ENCODE assay signal across 15 cellular contexts in genomic region chr7:7104971-7105370, GRCh38.
DNase-seq lines count a peak whose midpoint lies in the region; ATAC-seq, FAIRE-seq and TF ChIP-seq lines count a peak whose summit lies in the region.
"Had no signal": no experiment of that assay in that cellular context is flagged by ENCODE, and none has a peak within 500 bp of the region (broad histone marks: within the 10 kb centered on the region; RNA-seq: fewer than 3 reads in every experiment).

No MANE protein-coding gene starts in this region.

- H3K27ac Mint-ChIP-seq in CD4-positive, alpha-beta T cell: peak overlapping the region; percentile 41
- peak overlapping the region; percentile 43 to 80 for H3K27ac Mint-ChIP-seq in T-cell

- H3K4me3 Mint-ChIP-seq in CD4-positive, alpha-beta T cell: peak overlapping the region; percentile 60
- H3K4me3 Mint-ChIP-seq in T-cell: peak overlapping the region in 1 of 3 donors; percentile 11

- H3K36me3 Mint-ChIP-seq in CD4-positive, alpha-beta T cell (ENCODE audit: low read depth): peaks cover 1% of the 10 kb centered on the region
- H3K36me3 Mint-ChIP-seq in T-cell: peaks cover 2% of the 10 kb centered on the region

- no peaks in the 10 kb centered on the region for H3K9me3 Mint-ChIP-seq in CD4-positive, alpha-beta T cell
- H3K9me3 Mint-ChIP-seq in T-cell: peaks cover 0 to 5% (median 3%) of the 10 kb centered on the region in 3 donors

- no peak for TF ChIP-seq CTCF in CD4-positive, alpha-beta T cell (IDR thresholded peaks at IDR 0.05)
- no peak for TF ChIP-seq CTCF in D721Med (IDR thresholded peaks at IDR 0.05; ENCODE audit: insufficient read depth, missing control alignments)

- no peak overlapping the region for H3K27ac ChIP-seq in CD4-positive, alpha-beta T cell (ENCODE audit: low read depth, low read length)
- no peak overlapping the region for H3K27ac ChIP-seq in iPS-20b (ENCODE audit: low read length)

- FAIRE-seq in D721Med (lab: Jason Lieb, UNC): no peak

- H3K4me1 Mint-ChIP-seq in CD4-positive, alpha-beta T cell (ENCODE audit: low read depth): peaks cover 29% of the 10 kb centered on the region
- H3K4me1 Mint-ChIP-seq in T-cell: peaks cover 22 to 27% (median 25%) of the 10 kb centered on the region in 3 donors

- intact Hi-C loops in CD4-positive, alpha-beta T cell (cut with DNase I, micrococcal nuclease): loop anchor here (1.0 to 10.0 kb wide), 9 partner anchors 50 to 1192 kb away; partner anchors contain the start of gene C1GALT1 (in 1 of the 2)

- no peak for ATAC-seq in CD4-positive, alpha-beta T cell (ENCODE audit: poor library complexity)
- ATAC-seq in T-cell (replicated peaks in 1 of 4): no peak
- ATAC-seq: PC-3 had no signal

- CTCF ChIA-PET in CD4-positive, alpha-beta T cell (lab: Charles Lee): interaction anchor here (1.3 kb wide), 1 partner anchor 436 kb away, joined by 6 read pairs; no protein-coding TSS in a partner anchor
- CTCF ChIA-PET in T-cell (lab: Charles Lee): interaction anchor here (0.6 to 1.4 kb wide), 15 partner anchors 8 to 576 kb away, joined by 3 to 9 read pairs (median 4); partner anchors contain the start of gene C1GALT1 (in 1 of the 2)

- H3K4me3 ChIP-seq in iPS-20b (ENCODE audit: low read length): no peak overlapping the region

- H3K36me3 ChIP-seq in iPS-20b (ENCODE audit: insufficient read depth, low read depth, low read length): no peaks in the 10 kb centered on the region
- H3K36me3 ChIP-seq: BE2C had no signal

- no peaks in the 10 kb centered on the region for H3K27me3 ChIP-seq in CD4-positive, alpha-beta T cell (ENCODE audit: control insufficient read depth, insufficient read depth, low read length)
- no peaks in the 10 kb centered on the region for H3K27me3 ChIP-seq in iPS-20b (ENCODE audit: insufficient read depth, low read length)
- H3K27me3 ChIP-seq: BE2C had no signal

- peak overlapping the region; percentile 40; the same call in 1 of the 2 replicates for H3K9ac ChIP-seq in iPS-20b (ENCODE audit: low read depth, low read length)

- H3K27me3 Mint-ChIP-seq in CD4-positive, alpha-beta T cell: no peaks in the 10 kb centered on the region
- no peaks in the 10 kb centered on the region for H3K27me3 Mint-ChIP-seq in T-cell

- H3K9me3 ChIP-seq in CD4-positive, alpha-beta T cell (ENCODE audit: control insufficient read depth, low read length): peaks cover 8% of the 10 kb centered on the region
- H3K9me3 ChIP-seq in iPS-20b (ENCODE audit: insufficient read depth, low read depth, low read length): peaks cover 13% of the 10 kb centered on the region; the same call in 1 of the 2 replicates
- H3K9me3 ChIP-seq: BE2C had no signal

- no peak for DNase-seq in CD4-positive, alpha-beta T cell
- DNase-seq in ELF-1 (ENCODE audit: low read depth, low spot score) (peak; percentile 64), T-cell (no peak), GDM1 (lab: John Stamatoyannopoulos, UW) (no peak), D721Med (ENCODE audit: insufficient read length, low spot score) (no peak), LoVo (ENCODE audit: low spot score) (no peak)
- DNase-seq: ACHN, BE2C, EL, HCEC 1CT, IMR-90, NCI-H2107, NCI-H69, PC-3 had no signal

- POLR2A ChIA-PET in CD4-positive, alpha-beta T cell (lab: Charles Lee): interaction anchor here (1.2 to 6.0 kb wide), 7 partner anchors 10 to 535 kb away, joined by 4 to 103 read pairs (median 6); partner anchors contain the start of genes C1GALT1 and UMAD1
- POLR2A ChIA-PET in T-cell (lab: Charles Lee): interaction anchor here in 1 of 2 donors (1.7 kb wide), 1 partner anchor 77 kb away, joined by 6 read pairs; no protein-coding TSS in a partner anchor

- peaks cover 38% of the 10 kb centered on the region for H3K4me1 ChIP-seq in iPS-20b (ENCODE audit: insufficient read depth, low read length)
